Comparison of ENCODE assay signal across 1 cellular context in the genomic region with DNA sequence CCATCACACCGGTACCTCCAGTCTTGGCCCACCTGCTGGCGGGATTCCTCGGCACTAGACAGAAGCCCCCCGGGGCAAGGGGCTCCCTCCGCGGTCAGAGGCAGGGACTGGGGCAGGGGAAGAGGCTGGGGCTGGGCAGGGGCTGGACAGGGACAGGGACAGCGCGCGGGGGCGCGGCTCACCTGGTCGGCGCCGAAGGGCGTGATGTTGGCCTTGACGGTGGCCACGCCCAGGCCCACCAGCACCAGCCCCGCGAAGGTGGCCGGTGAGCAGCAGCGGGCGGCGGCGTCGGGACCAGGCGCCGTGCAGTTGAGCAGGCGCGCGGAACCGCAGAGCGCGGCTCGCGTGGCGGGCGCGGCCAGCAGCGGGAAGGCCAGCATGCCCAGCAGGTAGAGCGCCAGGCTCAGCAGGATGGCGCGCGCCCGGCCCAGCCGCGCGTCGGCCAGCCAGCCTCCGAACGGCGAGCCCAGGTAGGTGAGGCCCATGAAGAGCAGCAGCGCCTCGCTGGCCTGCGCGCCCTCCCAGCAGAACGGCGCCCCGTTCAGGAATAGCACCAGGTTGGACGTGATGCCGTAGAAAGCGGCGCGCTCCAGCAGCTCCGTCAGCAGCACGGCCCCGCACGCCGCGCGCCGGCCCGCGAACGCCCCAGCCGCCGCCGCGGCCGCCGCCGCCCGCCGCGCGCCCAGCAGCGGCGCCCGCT.
A peak's percentile ranks its signal among the peaks of the same experiment; 100 is the strongest.
TF ChIP-seq lines count a peak whose summit lies in the region.

No MANE protein-coding gene starts in this region.

TF ChIP-seq in HepG2, 621 proteins besides CTCF, POLR2A, EP300 and RAD21 (continued from another document and continues in another):
- TF ChIP-seq, protein P1, sequence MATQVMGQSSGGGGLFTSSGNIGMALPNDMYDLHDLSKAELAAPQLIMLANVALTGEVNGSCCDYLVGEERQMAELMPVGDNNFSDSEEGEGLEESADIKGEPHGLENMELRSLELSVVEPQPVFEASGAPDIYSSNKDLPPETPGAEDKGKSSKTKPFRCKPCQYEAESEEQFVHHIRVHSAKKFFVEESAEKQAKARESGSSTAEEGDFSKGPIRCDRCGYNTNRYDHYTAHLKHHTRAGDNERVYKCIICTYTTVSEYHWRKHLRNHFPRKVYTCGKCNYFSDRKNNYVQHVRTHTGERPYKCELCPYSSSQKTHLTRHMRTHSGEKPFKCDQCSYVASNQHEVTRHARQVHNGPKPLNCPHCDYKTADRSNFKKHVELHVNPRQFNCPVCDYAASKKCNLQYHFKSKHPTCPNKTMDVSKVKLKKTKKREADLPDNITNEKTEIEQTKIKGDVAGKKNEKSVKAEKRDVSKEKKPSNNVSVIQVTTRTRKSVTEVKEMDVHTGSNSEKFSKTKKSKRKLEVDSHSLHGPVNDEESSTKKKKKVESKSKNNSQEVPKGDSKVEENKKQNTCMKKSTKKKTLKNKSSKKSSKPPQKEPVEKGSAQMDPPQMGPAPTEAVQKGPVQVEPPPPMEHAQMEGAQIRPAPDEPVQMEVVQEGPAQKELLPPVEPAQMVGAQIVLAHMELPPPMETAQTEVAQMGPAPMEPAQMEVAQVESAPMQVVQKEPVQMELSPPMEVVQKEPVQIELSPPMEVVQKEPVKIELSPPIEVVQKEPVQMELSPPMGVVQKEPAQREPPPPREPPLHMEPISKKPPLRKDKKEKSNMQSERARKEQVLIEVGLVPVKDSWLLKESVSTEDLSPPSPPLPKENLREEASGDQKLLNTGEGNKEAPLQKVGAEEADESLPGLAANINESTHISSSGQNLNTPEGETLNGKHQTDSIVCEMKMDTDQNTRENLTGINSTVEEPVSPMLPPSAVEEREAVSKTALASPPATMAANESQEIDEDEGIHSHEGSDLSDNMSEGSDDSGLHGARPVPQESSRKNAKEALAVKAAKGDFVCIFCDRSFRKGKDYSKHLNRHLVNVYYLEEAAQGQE (IDR thresholded peaks at IDR 0.05; ENCODE audit: borderline replicate concordance in 1 of 2, low read depth in 1 of 2, low read length in 2 of 2): no peak; a peak in 1 of 4 replicates
- TF ChIP-seq, protein P2, sequence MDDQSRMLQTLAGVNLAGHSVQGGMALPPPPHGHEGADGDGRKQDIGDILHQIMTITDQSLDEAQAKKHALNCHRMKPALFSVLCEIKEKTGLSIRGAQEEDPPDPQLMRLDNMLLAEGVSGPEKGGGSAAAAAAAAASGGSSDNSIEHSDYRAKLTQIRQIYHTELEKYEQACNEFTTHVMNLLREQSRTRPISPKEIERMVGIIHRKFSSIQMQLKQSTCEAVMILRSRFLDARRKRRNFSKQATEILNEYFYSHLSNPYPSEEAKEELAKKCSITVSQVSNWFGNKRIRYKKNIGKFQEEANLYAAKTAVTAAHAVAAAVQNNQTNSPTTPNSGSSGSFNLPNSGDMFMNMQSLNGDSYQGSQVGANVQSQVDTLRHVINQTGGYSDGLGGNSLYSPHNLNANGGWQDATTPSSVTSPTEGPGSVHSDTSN (CRISPR knock-in tag; IDR thresholded peaks at IDR 0.05; ENCODE audit: borderline replicate concordance): no peak
- TF ChIP-seq ZNF737 (CRISPR knock-in tag; IDR thresholded peaks at IDR 0.05; ENCODE audit: borderline replicate concordance) (no peak), GLI4 (CRISPR knock-in tag; IDR thresholded peaks at IDR 0.05; ENCODE audit: borderline replicate concordance) (no peak), TP53 (CRISPR knock-in tag; conservative IDR thresholded peaks at IDR 0.05) (no peak), KDM3A (CRISPR knock-in tag; IDR thresholded peaks at IDR 0.05; ENCODE audit: low read depth) (no peak), NFIB (CRISPR knock-in tag; IDR thresholded peaks at IDR 0.05; ENCODE audit: borderline replicate concordance) (no peak), ZNF616 (CRISPR knock-in tag; IDR thresholded peaks at IDR 0.05; ENCODE audit: low read depth) (peak; percentile 52; the same call in 1 of the 2 replicates), SMAD9 (CRISPR knock-in tag; IDR thresholded peaks at IDR 0.05) (no peak), TEAD2 (CRISPR knock-in tag; IDR thresholded peaks at IDR 0.05) (no peak), ZSCAN21 (CRISPR knock-in tag; IDR thresholded peaks at IDR 0.05; ENCODE audit: borderline replicate concordance) (peak; percentile 52; the same call in 1 of the 2 replicates), GABPB1 (CRISPR knock-in tag; IDR thresholded peaks at IDR 0.05) (no peak), RNF2 (conservative IDR thresholded peaks at IDR 0.05; ENCODE audit: low read depth) (0 out of 2 replicates have a peak, but pooled peaks have one; percentile 19), ZFP82 (CRISPR knock-in tag; IDR thresholded peaks at IDR 0.05; ENCODE audit: borderline replicate concordance) (no peak), ZNF263 (CRISPR knock-in tag; IDR thresholded peaks at IDR 0.05) (no peak), MLLT10 (CRISPR knock-in tag; IDR thresholded peaks at IDR 0.05) (no peak), ATAD3A (CRISPR knock-in tag; IDR thresholded peaks at IDR 0.05) (no peak), EHMT2 (IDR thresholded peaks at IDR 0.05; ENCODE audit: borderline replicate concordance, low read depth, low read length) (no peak), ZNF468 (CRISPR knock-in tag; IDR thresholded peaks at IDR 0.05) (peak; percentile 56; the same call in 1 of the 2 replicates), ONECUT2 (CRISPR knock-in tag; IDR thresholded peaks at IDR 0.05) (no peak), ZSCAN25 (CRISPR knock-in tag; IDR thresholded peaks at IDR 0.05) (0 out of 2 replicates have a peak, but pooled peaks have one; percentile 40), ZNF253 (CRISPR knock-in tag; IDR thresholded peaks at IDR 0.05; ENCODE audit: borderline replicate concordance) (no peak), IRF2 (CRISPR knock-in tag; IDR thresholded peaks at IDR 0.05) (no peak), SRSF4 (IDR thresholded peaks at IDR 0.05; ENCODE audit: low read depth, low read length, poor library complexity, severe bottlenecking) (no peak), KLF12 (CRISPR knock-in tag; IDR thresholded peaks at IDR 0.05; ENCODE audit: borderline replicate concordance) (no peak), SMC3 (IDR thresholded peaks at IDR 0.05; ENCODE audit: low read length) (no peak), SOX6 (IDR thresholded peaks at IDR 0.05) (no peak), SOX6 (CRISPR knock-in tag; IDR thresholded peaks at IDR 0.05) (no peak), ZNF678 (CRISPR knock-in tag; IDR thresholded peaks at IDR 0.05) (no peak), JUNB (CRISPR knock-in tag; IDR thresholded peaks at IDR 0.05; ENCODE audit: borderline replicate concordance) (no peak), ZNF607 (CRISPR knock-in tag; IDR thresholded peaks at IDR 0.05; ENCODE audit: borderline replicate concordance) (no peak), ZNF354B (CRISPR knock-in tag; IDR thresholded peaks at IDR 0.05) (no peak), RARA (CRISPR knock-in tag; IDR thresholded peaks at IDR 0.05) (no peak), ZFP41 (CRISPR knock-in tag; IDR thresholded peaks at IDR 0.05; ENCODE audit: borderline replicate concordance) (no peak), ZNF672 (CRISPR knock-in tag; IDR thresholded peaks at IDR 0.05) (no peak), ZNF670 (CRISPR knock-in tag; IDR thresholded peaks at IDR 0.05; ENCODE audit: borderline replicate concordance) (no peak), ZFX (CRISPR knock-in tag; IDR thresholded peaks at IDR 0.05; ENCODE audit: low read depth) (peak; percentile 65), ZNF879 (CRISPR knock-in tag; IDR thresholded peaks at IDR 0.05) (no peak), FOXJ3 (CRISPR knock-in tag; IDR thresholded peaks at IDR 0.05; ENCODE audit: borderline replicate concordance) (no peak), HOXA7 (CRISPR knock-in tag; IDR thresholded peaks at IDR 0.05) (no peak), HHEX (CRISPR knock-in tag; IDR thresholded peaks at IDR 0.05) (no peak), RFXANK (CRISPR knock-in tag; IDR thresholded peaks at IDR 0.05) (no peak), ZNF790 (CRISPR knock-in tag; IDR thresholded peaks at IDR 0.05; ENCODE audit: borderline replicate concordance) (peak; percentile 69; the same call in 1 of the 2 replicates), NFIC (IDR thresholded peaks at IDR 0.05; ENCODE audit: low read length) (no peak), PHF21A (CRISPR knock-in tag; IDR thresholded peaks at IDR 0.05) (0 out of 2 replicates have a peak, but pooled peaks have one; percentile 31)
- TF ChIP-seq, protein P3, sequence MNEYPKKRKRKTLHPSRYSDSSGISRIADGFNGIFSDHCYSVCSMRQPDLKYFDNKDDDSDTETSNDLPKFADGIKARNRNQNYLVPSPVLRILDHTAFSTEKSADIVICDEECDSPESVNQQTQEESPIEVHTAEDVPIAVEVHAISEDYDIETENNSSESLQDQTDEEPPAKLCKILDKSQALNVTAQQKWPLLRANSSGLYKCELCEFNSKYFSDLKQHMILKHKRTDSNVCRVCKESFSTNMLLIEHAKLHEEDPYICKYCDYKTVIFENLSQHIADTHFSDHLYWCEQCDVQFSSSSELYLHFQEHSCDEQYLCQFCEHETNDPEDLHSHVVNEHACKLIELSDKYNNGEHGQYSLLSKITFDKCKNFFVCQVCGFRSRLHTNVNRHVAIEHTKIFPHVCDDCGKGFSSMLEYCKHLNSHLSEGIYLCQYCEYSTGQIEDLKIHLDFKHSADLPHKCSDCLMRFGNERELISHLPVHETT (CRISPR knock-in tag; conservative IDR thresholded peaks at IDR 0.05): no peak
- TF ChIP-seq, protein P4, sequence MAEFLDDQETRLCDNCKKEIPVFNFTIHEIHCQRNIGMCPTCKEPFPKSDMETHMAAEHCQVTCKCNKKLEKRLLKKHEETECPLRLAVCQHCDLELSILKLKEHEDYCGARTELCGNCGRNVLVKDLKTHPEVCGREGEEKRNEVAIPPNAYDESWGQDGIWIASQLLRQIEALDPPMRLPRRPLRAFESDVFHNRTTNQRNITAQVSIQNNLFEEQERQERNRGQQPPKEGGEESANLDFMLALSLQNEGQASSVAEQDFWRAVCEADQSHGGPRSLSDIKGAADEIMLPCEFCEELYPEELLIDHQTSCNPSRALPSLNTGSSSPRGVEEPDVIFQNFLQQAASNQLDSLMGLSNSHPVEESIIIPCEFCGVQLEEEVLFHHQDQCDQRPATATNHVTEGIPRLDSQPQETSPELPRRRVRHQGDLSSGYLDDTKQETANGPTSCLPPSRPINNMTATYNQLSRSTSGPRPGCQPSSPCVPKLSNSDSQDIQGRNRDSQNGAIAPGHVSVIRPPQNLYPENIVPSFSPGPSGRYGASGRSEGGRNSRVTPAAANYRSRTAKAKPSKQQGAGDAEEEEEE (CRISPR knock-in tag; IDR thresholded peaks at IDR 0.05; ENCODE audit: borderline replicate concordance): no peak
- TF ChIP-seq, protein P5, sequence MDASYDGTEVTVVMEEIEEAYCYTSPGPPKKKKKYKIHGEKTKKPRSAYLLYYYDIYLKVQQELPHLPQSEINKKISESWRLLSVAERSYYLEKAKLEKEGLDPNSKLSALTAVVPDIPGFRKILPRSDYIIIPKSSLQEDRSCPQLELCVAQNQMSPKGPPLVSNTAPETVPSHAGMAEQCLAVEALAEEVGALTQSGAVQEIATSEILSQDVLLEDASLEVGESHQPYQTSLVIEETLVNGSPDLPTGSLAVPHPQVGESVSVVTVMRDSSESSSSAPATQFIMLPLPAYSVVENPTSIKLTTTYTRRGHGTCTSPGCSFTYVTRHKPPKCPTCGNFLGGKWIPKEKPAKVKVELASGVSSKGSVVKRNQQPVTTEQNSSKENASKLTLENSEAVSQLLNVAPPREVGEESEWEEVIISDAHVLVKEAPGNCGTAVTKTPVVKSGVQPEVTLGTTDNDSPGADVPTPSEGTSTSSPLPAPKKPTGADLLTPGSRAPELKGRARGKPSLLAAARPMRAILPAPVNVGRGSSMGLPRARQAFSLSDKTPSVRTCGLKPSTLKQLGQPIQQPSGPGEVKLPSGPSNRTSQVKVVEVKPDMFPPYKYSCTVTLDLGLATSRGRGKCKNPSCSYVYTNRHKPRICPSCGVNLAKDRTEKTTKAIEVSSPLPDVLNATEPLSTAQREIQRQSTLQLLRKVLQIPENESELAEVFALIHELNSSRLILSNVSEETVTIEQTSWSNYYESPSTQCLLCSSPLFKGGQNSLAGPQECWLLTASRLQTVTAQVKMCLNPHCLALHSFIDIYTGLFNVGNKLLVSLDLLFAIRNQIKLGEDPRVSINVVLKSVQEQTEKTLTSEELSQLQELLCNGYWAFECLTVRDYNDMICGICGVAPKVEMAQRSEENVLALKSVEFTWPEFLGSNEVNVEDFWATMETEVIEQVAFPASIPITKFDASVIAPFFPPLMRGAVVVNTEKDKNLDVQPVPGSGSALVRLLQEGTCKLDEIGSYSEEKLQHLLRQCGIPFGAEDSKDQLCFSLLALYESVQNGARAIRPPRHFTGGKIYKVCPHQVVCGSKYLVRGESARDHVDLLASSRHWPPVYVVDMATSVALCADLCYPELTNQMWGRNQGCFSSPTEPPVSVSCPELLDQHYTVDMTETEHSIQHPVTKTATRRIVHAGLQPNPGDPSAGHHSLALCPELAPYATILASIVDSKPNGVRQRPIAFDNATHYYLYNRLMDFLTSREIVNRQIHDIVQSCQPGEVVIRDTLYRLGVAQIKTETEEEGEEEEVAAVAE (CRISPR knock-in tag; IDR thresholded peaks at IDR 0.05; ENCODE audit: borderline replicate concordance): no peak
- TF ChIP-seq, protein P6, sequence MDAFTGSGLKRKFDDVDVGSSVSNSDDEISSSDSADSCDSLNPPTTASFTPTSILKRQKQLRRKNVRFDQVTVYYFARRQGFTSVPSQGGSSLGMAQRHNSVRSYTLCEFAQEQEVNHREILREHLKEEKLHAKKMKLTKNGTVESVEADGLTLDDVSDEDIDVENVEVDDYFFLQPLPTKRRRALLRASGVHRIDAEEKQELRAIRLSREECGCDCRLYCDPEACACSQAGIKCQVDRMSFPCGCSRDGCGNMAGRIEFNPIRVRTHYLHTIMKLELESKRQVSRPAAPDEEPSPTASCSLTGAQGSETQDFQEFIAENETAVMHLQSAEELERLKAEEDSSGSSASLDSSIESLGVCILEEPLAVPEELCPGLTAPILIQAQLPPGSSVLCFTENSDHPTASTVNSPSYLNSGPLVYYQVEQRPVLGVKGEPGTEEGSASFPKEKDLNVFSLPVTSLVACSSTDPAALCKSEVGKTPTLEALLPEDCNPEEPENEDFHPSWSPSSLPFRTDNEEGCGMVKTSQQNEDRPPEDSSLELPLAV (CRISPR knock-in tag; conservative IDR thresholded peaks at IDR 0.05; ENCODE audit: low read depth): no peak
- TF ChIP-seq, protein P7, sequence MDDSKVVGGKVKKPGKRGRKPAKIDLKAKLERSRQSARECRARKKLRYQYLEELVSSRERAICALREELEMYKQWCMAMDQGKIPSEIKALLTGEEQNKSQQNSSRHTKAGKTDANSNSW (CRISPR knock-in tag; IDR thresholded peaks at IDR 0.05; ENCODE audit: borderline replicate concordance): 0 out of 2 replicates have a peak, but pooled peaks have one; percentile 30
- TF ChIP-seq, protein P8, sequence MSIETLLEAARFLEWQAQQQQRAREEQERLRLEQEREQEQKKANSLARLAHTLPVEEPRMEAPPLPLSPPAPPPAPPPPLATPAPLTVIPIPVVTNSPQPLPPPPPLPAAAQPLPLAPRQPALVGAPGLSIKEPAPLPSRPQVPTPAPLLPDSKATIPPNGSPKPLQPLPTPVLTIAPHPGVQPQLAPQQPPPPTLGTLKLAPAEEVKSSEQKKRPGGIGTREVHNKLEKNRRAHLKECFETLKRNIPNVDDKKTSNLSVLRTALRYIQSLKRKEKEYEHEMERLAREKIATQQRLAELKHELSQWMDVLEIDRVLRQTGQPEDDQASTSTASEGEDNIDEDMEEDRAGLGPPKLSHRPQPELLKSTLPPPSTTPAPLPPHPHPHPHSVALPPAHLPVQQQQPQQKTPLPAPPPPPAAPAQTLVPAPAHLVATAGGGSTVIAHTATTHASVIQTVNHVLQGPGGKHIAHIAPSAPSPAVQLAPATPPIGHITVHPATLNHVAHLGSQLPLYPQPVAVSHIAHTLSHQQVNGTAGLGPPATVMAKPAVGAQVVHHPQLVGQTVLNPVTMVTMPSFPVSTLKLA (IDR thresholded peaks at IDR 0.05): no peak
- TF ChIP-seq, protein P9, sequence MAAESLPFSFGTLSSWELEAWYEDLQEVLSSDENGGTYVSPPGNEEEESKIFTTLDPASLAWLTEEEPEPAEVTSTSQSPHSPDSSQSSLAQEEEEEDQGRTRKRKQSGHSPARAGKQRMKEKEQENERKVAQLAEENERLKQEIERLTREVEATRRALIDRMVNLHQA (CRISPR knock-in tag; IDR thresholded peaks at IDR 0.05): no peak
